ENCODE assay signal across 8 cellular contexts in genomic region chr19:52397310-52398090, GRCh38. TPM values are rescaled to one million over a fixed set of nuclear protein-coding genes. Genes with fewer than 3 reads are reported as not detected.
DNase-seq lines count a peak whose midpoint lies in the region; ATAC-seq lines count a peak whose summit lies in the region.

TSS of gene ZNF528 (plus strand) at chr19:52397849. CDS start at chr19:52402014, 4,165 bp downstream.

- DNase-seq in NCI-H69 (lab: John Stamatoyannopoulos, UW) (peak; percentile 92), medulla oblongata (ENCODE audit: extremely low spot score) (peak; percentile 95), Kasumi-1 (lab: John Stamatoyannopoulos, UW) (no peak)
- DNase-seq in activated CD8-positive, alpha-beta memory T cell treated with anti-CD3 and anti-CD28 coated beads, Interleukin-2, amount 10 ng/mL, durations not matched to agents 7 days and 5 days: peak; percentile 97
- DNase-seq in effector memory CD4-positive, alpha-beta T cell: peak; percentile 78 to 94 (median 86)
- DNase-seq in stimulated activated CD4-positive, alpha-beta T cell treated with anti-CD3 and anti-CD28 coated beads, TNF-alpha, amount 100 ng/mL, for 48 hours (ENCODE audit: low read depth in 3 of 3): peak; percentile 88 to 93 (median 89)

- H3K4me1 ChIP-seq in ES-I3 (ENCODE audit: insufficient read depth, low read length): no peaks in the 10 kb centered on the region
- H3K4me1 ChIP-seq in effector memory CD4-positive, alpha-beta T cell (ENCODE audit: control insufficient read depth, insufficient read depth, low read length, poor library complexity, severe bottlenecking): no peaks in the 10 kb centered on the region

- no peaks in the 10 kb centered on the region for H3K36me3 ChIP-seq in ES-I3 (ENCODE audit: insufficient read depth, low read length)
- peaks cover 15% of the 10 kb centered on the region for H3K36me3 ChIP-seq in effector memory CD4-positive, alpha-beta T cell (ENCODE audit: control insufficient read depth, insufficient read depth, low read length)

- ATAC-seq in HG02943 (IDR thresholded peaks at IDR 0.05; ENCODE audit: low read depth, unreplicated experiment): peak; percentile 69
- ATAC-seq in activated CD8-positive, alpha-beta memory T cell treated with anti-CD3 and anti-CD28 coated beads, Interleukin-2, amount 10 ng/mL, durations not matched to agents 7 days and 5 days: peak; percentile 100

- no peaks in the 10 kb centered on the region for H3K27me3 ChIP-seq in effector memory CD4-positive, alpha-beta T cell (replicated peaks; ENCODE audit: control insufficient read depth, insufficient read depth, low read length, poor library complexity, severe bottlenecking)

- no peaks in the 10 kb centered on the region for H3K9me3 ChIP-seq in ES-I3 (ENCODE audit: control insufficient read depth, insufficient read depth, low read length)
- no peaks in the 10 kb centered on the region for H3K9me3 ChIP-seq in effector memory CD4-positive, alpha-beta T cell (ENCODE audit: control insufficient read depth, low read length)

- peak within 1 kb of the TSS; percentile 80 for H3K4me3 ChIP-seq in effector memory CD4-positive, alpha-beta T cell (ENCODE audit: insufficient read depth, low read depth, low read length, poor library complexity, severe bottlenecking)

- no peaks in the 10 kb centered on the region for H3K27me3 Mint-ChIP-seq in activated CD8-positive, alpha-beta memory T cell treated with anti-CD3 and anti-CD28 coated beads, Interleukin-2, amount 10 ng/mL, durations not matched to agents 7 days and 5 days

- H3K36me3 Mint-ChIP-seq in activated CD8-positive, alpha-beta memory T cell treated with anti-CD3 and anti-CD28 coated beads, Interleukin-2, amount 10 ng/mL, durations not matched to agents 7 days and 5 days: peaks cover 65% of the 10 kb centered on the region

- H3K4me1 Mint-ChIP-seq in activated CD8-positive, alpha-beta memory T cell treated with anti-CD3 and anti-CD28 coated beads, Interleukin-2, amount 10 ng/mL, durations not matched to agents 7 days and 5 days: peaks cover 18% of the 10 kb centered on the region

- peak within 1 kb of the TSS; percentile 46 for H3K27ac ChIP-seq in effector memory CD4-positive, alpha-beta T cell (ENCODE audit: insufficient read depth, low read length, poor library complexity, severe bottlenecking)

- peak within 1 kb of the TSS; percentile 85 for H3K4me3 Mint-ChIP-seq in activated CD8-positive, alpha-beta memory T cell treated with anti-CD3 and anti-CD28 coated beads, Interleukin-2, amount 10 ng/mL, durations not matched to agents 7 days and 5 days

- CTCF ChIA-PET in activated CD8-positive, alpha-beta memory T cell treated with anti-CD3 and anti-CD28 coated beads, Interleukin-2, amount 10 ng/mL, durations not matched to agents 7 days and 5 days (lab: Charles Lee): no interaction called here

- H3K9me3 Mint-ChIP-seq in activated CD8-positive, alpha-beta memory T cell treated with anti-CD3 and anti-CD28 coated beads, Interleukin-2, amount 10 ng/mL, durations not matched to agents 7 days and 5 days (ENCODE audit: low read depth): peaks cover 38% of the 10 kb centered on the region

- peak within 1 kb of the TSS; percentile 90 for H3K27ac Mint-ChIP-seq in activated CD8-positive, alpha-beta memory T cell treated with anti-CD3 and anti-CD28 coated beads, Interleukin-2, amount 10 ng/mL, durations not matched to agents 7 days and 5 days

- H3K9ac ChIP-seq in ES-I3 (ENCODE audit: low read depth, low read length): peak within 1 kb of the TSS; percentile 89

RNA-seq across cellular contexts. Expression of gene ZNF528, which starts in this region (rescaled TPM):
- 10 to 100 TPM; 11.7 to 15.0 TPM for total RNA-seq in activated CD8-positive, alpha-beta memory T cell treated with anti-CD3 and anti-CD28 coated beads, Interleukin-2, amount 10 ng/mL, durations not matched to agents 7 days and 5 days

Comparison
In these comparisons a context has a peak if more than half of its experiments do, and no peak if none do; other contexts are left out.
1. DNase-seq: peak in NCI-H69 (single experiment), activated CD8-positive, alpha-beta memory T cell treated with anti-CD3 and anti-CD28 coated beads, Interleukin-2, amount 10 ng/mL, durations not matched to agents 7 days and 5 days (single experiment), effector memory CD4-positive, alpha-beta T cell (3 of 3), medulla oblongata (single experiment) and stimulated activated CD4-positive, alpha-beta T cell treated with anti-CD3 and anti-CD28 coated beads, TNF-alpha, amount 100 ng/mL, for 48 hours (3 of 3); none in Kasumi-1 (0 of 2).